In the genomic region with DNA sequence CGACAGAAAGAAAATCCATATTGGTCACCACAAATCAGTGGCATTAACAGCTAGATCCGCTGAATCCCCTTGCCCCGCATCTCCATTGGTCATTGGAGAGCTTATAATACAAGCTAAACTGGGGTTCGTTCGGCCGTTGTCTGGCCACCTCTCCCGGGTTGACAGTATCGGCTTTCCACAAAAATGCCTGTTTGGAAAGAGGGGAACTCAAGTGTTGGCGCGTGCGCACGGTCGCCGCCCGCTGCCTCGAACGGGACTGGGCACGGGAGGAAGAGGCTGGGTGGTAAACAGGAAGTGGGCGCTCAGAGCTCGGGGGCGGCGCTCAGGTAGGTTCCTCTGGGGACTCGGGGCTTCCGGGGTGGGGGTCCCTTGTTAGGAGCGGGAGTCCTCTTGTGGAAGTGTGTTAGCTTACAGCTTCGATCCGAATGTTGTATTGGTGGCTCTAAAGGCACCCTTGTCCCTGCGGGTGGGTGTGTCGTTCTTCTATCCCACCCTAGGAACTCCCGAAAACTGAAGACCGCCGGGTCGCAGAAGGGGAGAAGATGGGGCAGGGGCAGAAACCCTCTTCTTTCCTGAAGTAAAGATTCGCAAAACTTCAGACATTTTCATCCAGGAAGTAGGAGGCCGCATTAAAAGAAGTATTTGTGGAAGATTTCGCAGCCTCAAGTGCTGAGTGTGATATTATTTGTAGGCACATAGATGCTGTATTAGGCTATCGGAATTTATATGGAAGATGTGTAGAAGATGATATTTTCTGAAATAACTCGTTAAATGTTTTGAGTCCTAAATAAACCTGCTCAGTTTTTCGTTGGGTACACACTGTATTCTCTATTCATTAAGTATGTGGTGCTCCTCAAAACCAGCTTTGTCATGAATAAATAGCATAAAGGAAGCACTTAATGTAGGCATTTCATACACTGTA, we compare ENCODE assay signal across 8 cellular contexts. TPM values are rescaled to one million over a fixed set of nuclear protein-coding genes. Genes with fewer than 3 reads are reported as not detected.
DNase-seq lines count a peak whose midpoint lies in the region; ATAC-seq and TF ChIP-seq lines count a peak whose summit lies in the region.

No MANE protein-coding gene starts in this region.

- DNase-seq in BE2C: peak; percentile 93
- peak; percentile 95 for DNase-seq in NCI-H460 (ENCODE audit: extremely low read depth, low read depth)
- DNase-seq in activated CD4-positive, alpha-beta T cell treated with anti-CD3 and anti-CD28 coated beads for 1 hour: peak; percentile 79
- peak; percentile 91 for DNase-seq in cerebellum (ENCODE audit: low spot score)
- peak; percentile 93 for DNase-seq in kidney epithelial cell (ENCODE audit: low read depth)
- peak; percentile 81 for DNase-seq in stimulated activated CD4-positive, alpha-beta T cell treated with anti-CD3 and anti-CD28 coated beads, Interleukin-15, amount 100 ng/mL, for 48 hours (ENCODE audit: low read depth in 2 of 2)

- H3K27me3 ChIP-seq in BE2C: no peaks in the 10 kb centered on the region
- H3K27me3 ChIP-seq in kidney epithelial cell (ENCODE audit: control insufficient read depth, insufficient read depth, low read length): no peaks in the 10 kb centered on the region

- peaks cover 8% of the 10 kb centered on the region for H3K4me1 ChIP-seq in BE2C

- TF ChIP-seq CTCF in BE2C (IDR thresholded peaks at IDR 0.05; ENCODE audit: low read depth, low read length) (no peak), kidney epithelial cell (IDR thresholded peaks at IDR 0.05; ENCODE audit: insufficient read depth, low read length, poor library complexity, severe bottlenecking) (no peak)

- H3K36me3 ChIP-seq in BE2C (peaks cover 8% of the 10 kb centered on the region; the same call in 1 of the 2 replicates), kidney epithelial cell (ENCODE audit: control insufficient read depth, insufficient read depth, low read length) (no peaks in the 10 kb centered on the region)

- peak overlapping the region; percentile 83 for H3K4me3 ChIP-seq in BE2C (ENCODE audit: low read depth, low read length)
- peak overlapping the region; percentile 95 for H3K4me3 ChIP-seq in kidney epithelial cell (ENCODE audit: low read depth, low read length)

- peak; percentile 74 for ATAC-seq in HG03432 (IDR thresholded peaks at IDR 0.05; ENCODE audit: unreplicated experiment)

- no peaks in the 10 kb centered on the region for H3K9me3 ChIP-seq in BE2C

- TF ChIP-seq POLR2A in GM19193 (IDR thresholded peaks at IDR 0.05; ENCODE audit: extremely low read depth, insufficient read depth, insufficient read length): peak; percentile 57

RNA-seq across cellular contexts. Expression of a gene that starts 1.0 kb away (rescaled TPM):
- 7.2 TPM for polyA plus RNA-seq in BE2C (2012; ENCODE audit: insufficient read depth, insufficient read length, low read depth)
- 118 and 119 TPM in 2 replicates for total RNA-seq in NCI-H460 (2014; rRNA removed; shearing (Covaris generic))
- polyA plus RNA-seq in NCI-H460 (2014; cell fraction: nucleus; rRNA removed): 26.0 and 35.9 TPM in 2 replicates
- total RNA-seq in cerebellum: 32.3 TPM
- 50.1 and 75.6 TPM in 2 replicates for total RNA-seq in kidney epithelial cell

RNA-seq across cellular contexts. Expression of a gene that starts 1.1 kb away (rescaled TPM):
- polyA plus RNA-seq in BE2C (2012; ENCODE audit: insufficient read depth, insufficient read length, low read depth): 18.1 TPM
- total RNA-seq in NCI-H460 (2014; rRNA removed; shearing (Covaris generic)): 48.4 and 57.0 TPM in 2 replicates
- 20.1 and 24.6 TPM in 2 replicates for polyA plus RNA-seq in NCI-H460 (2014; cell fraction: nucleus; rRNA removed)
- total RNA-seq in cerebellum (39.0 TPM), kidney epithelial cell (50.1 and 50.7 TPM in 2 replicates)

RNA-seq across cellular contexts. Expression of a gene that starts 23.6 kb away (rescaled TPM):
- polyA plus RNA-seq in BE2C (2012; ENCODE audit: insufficient read depth, insufficient read length, low read depth): not detected
- total RNA-seq in NCI-H460 (2014; rRNA removed; shearing (Covaris generic)): 0.57 TPM in 1 of 2 replicates, not detected in the other
- polyA plus RNA-seq in NCI-H460 (2014; cell fraction: nucleus; rRNA removed): not detected in 2 replicates
- total RNA-seq in cerebellum (0.18 TPM), kidney epithelial cell (not detected in 2 replicates)

Comparison
In these comparisons a context has a peak if more than half of its experiments do, and no peak if none do; other contexts are left out.
1. Peak in every context shown above with its lines: DNase-seq, ATAC-seq and H3K4me3 ChIP-seq.